ENCODE assay signal across 29 cellular contexts in the genomic region with DNA sequence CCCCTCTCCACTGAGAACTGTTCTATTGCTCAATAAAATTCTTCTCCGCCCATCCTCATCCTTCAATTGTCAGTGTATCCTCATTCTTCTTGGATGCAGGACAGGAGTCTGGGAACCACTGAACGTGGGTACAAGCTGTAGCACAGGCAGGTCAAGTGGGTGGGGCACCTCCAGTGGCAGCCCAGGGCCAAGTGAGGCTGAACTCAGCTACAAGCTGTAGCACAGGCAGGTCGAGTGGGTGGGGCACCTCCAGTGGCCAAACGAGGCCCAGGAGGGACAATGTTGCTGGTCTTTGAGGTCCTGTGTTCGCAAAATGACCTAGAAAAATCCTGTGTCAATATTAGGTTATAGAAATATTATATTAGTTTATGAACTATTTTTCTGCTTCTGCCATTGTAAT.
"Had no signal": no experiment of that assay in that cellular context is flagged by ENCODE, and none has a peak within 500 bp of the region (broad histone marks: within the 10 kb centered on the region; RNA-seq: fewer than 3 reads in every experiment).

No MANE protein-coding gene starts in this region.

- H3K27me3 ChIP-seq: neutrophil, pancreas, right lobe of liver, sigmoid colon, suprapubic skin, testis, tibial artery, transverse colon, upper lobe of right lung, uterus had no signal

- H3K27ac Mint-ChIP-seq: naive thymus-derived CD8-positive, alpha-beta T cell; natural killer cell treated with Interleukin-12 subunit alpha and Interleukin-12 subunit beta and Interleukin-15 and Interleukin-18, amount 100 ng/mL, for 72 hours; nephron progenitor cell; progenitor cell of endocrine pancreas; stimulated activated memory B cell treated with anti-CD40 and anti-IgM and Interleukin-4, amounts not matched to agents 10 μg/mL and 1 μg/mL and 100 μg/mL, for 72 hours; stimulated activated naive CD8-positive, alpha-beta T cell treated with anti-CD3 and anti-CD28 coated beads, Interleukin-15, amount 100 ng/mL, for 72 hours; type B pancreatic cell had no signal

- H3K36me3 ChIP-seq: neutrophil, pancreas, right lobe of liver, sigmoid colon, suprapubic skin, tibial artery, transverse colon, upper lobe of right lung, uterus had no signal

- H3K4me3 Mint-ChIP-seq: naive thymus-derived CD8-positive, alpha-beta T cell; natural killer cell treated with Interleukin-12 subunit alpha and Interleukin-12 subunit beta and Interleukin-15 and Interleukin-18, amount 100 ng/mL, for 72 hours; nephron progenitor cell; neural crest cell; stimulated activated memory B cell treated with anti-CD40 and anti-IgM and Interleukin-4, amounts not matched to agents 10 μg/mL and 1 μg/mL and 100 μg/mL, for 72 hours; stimulated activated naive CD8-positive, alpha-beta T cell treated with anti-CD3 and anti-CD28 coated beads, Interleukin-15, amount 100 ng/mL, for 72 hours; type B pancreatic cell had no signal

- DNase-seq: naive thymus-derived CD8-positive, alpha-beta T cell; nephron progenitor cell; nucleus accumbens; pancreas; psoas muscle; right lobe of liver; sigmoid colon; small intestine; stimulated activated CD4-positive, alpha-beta T cell treated with anti-CD3 and anti-CD28 coated beads, Interleukin-15, amount 100 ng/mL, for 24 hours; stimulated activated CD4-positive, alpha-beta T cell treated with anti-CD3 and anti-CD28 coated beads, Interleukin-2, amount 100 ng/mL, for 24 hours; stimulated activated CD4-positive, alpha-beta T cell treated with anti-CD3 and anti-CD28 coated beads, Interleukin-2, amount 100 ng/mL, for 48 hours; stimulated activated CD4-positive, alpha-beta T cell treated with anti-CD3 and anti-CD28 coated beads, Interleukin-4, amount 100 ng/mL, for 24 hours; stimulated activated naive CD4-positive, alpha-beta T cell; stimulated activated naive CD8-positive, alpha-beta T cell treated with anti-CD3 and anti-CD28 coated beads, Interleukin-15, amount 100 ng/mL, for 72 hours; stimulated activated naive CD8-positive, alpha-beta T cell treated with anti-CD3 and anti-CD28 coated beads, Interleukin-15, Interleukin-2, amounts not matched to agents 100 U/mL and 50 U/mL, for 24 hours; substantia nigra; testis; tibial artery; transverse colon; upper lobe of right lung; uterus had no signal

- ATAC-seq: naive thymus-derived CD8-positive, alpha-beta T cell; natural killer cell treated with Interleukin-12 subunit alpha and Interleukin-12 subunit beta and Interleukin-15 and Interleukin-18, amount 100 ng/mL, for 72 hours; pancreas; psoas muscle; right cardiac atrium; stimulated activated memory B cell treated with anti-CD40 and anti-IgM and Interleukin-4, amounts not matched to agents 10 μg/mL and 1 μg/mL and 100 μg/mL, for 72 hours; stimulated activated naive CD8-positive, alpha-beta T cell treated with anti-CD3 and anti-CD28 coated beads, Interleukin-15, amount 100 ng/mL, for 72 hours; stimulated activated naive CD8-positive, alpha-beta T cell treated with anti-CD3 and anti-CD28 coated beads, Interleukin-15, Interleukin-2, amounts not matched to agents 100 U/mL and 50 U/mL, for 24 hours; upper lobe of right lung had no signal

- H3K9me3 ChIP-seq: neutrophil, pancreas, psoas muscle, right lobe of liver, sigmoid colon, suprapubic skin, testis, tibial artery, transverse colon, upper lobe of right lung, uterus had no signal

- H3K9me3 Mint-ChIP-seq: type B pancreatic cell had no signal

- H3K4me1 ChIP-seq: pancreas, psoas muscle, right lobe of liver, sigmoid colon, suprapubic skin, testis, tibial artery, transverse colon, upper lobe of right lung, uterus had no signal

- H3K4me1 Mint-ChIP-seq: naive thymus-derived CD8-positive, alpha-beta T cell; nephron progenitor cell; neural crest cell; stimulated activated memory B cell treated with anti-CD40 and anti-IgM and Interleukin-4, amounts not matched to agents 10 μg/mL and 1 μg/mL and 100 μg/mL, for 72 hours; stimulated activated naive CD8-positive, alpha-beta T cell treated with anti-CD3 and anti-CD28 coated beads, Interleukin-15, amount 100 ng/mL, for 72 hours had no signal

- H3K4me3 ChIP-seq: pancreas, psoas muscle, right lobe of liver, sigmoid colon, suprapubic skin, testis, tibial artery, transverse colon, upper lobe of right lung, uterus had no signal

- H3K27ac ChIP-seq: neutrophil, pancreas, psoas muscle, right lobe of liver, sigmoid colon, suprapubic skin, testis, tibial artery, transverse colon, upper lobe of right lung, uterus had no signal

- H3K36me3 Mint-ChIP-seq: natural killer cell treated with Interleukin-12 subunit alpha and Interleukin-12 subunit beta and Interleukin-15 and Interleukin-18, amount 100 ng/mL, for 72 hours; stimulated activated memory B cell treated with anti-CD40 and anti-IgM and Interleukin-4, amounts not matched to agents 10 μg/mL and 1 μg/mL and 100 μg/mL, for 72 hours; type B pancreatic cell had no signal
